Comparison of ENCODE assay signal across 18 cellular contexts in the genomic region with DNA sequence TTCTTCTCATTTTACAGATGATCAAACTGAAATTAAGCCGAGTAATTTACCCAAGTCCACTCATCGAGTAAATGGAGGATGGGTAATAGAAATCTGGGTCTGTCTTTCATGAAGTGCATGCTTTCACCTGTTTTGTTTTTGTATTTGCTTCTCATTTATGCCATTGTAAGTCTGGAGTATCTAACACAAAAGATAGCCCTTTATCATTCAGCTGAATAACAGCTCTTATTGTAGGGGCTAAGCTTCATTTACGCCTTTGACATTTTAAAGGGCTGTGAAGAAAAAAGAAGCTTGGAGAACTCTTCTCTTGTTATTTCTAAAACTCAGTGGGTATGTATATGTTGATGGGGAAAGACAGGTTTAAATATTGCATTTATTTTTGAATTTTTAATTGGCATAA.
"Had no signal": no experiment of that assay in that cellular context is flagged by ENCODE, and none has a peak within 500 bp of the region (broad histone marks: within the 10 kb centered on the region; RNA-seq: fewer than 3 reads in every experiment).

No MANE protein-coding gene starts in this region.

- ATAC-seq: esophagus mucosa; heart left ventricle; left colon; left ventricle myocardium superior; natural killer cell treated with Interleukin-12 subunit alpha and Interleukin-12 subunit beta and Interleukin-15 and Interleukin-18, amount 100 ng/mL, for 72 hours; right cardiac atrium had no signal

- DNase-seq: dorsolateral prefrontal cortex; effector CD8-positive, alpha-beta T cell; heart left ventricle; hippocampal formation; left colon; left ventricle myocardium superior; mesenchymal stem cell; midbrain; nucleus accumbens; ovary; right cardiac atrium; small intestine; stimulated activated CD4-positive, alpha-beta T cell treated with anti-CD3 and anti-CD28 coated beads, Interleukin-12 subunit alpha, Interleukin-12 subunit beta, amount 100 ng/mL, for 4 hours; stimulated activated naive CD4-positive, alpha-beta T cell; stomach; trophoblast cell had no signal
